8 cellular contexts compared by ENCODE assay signal in the genomic region with DNA sequence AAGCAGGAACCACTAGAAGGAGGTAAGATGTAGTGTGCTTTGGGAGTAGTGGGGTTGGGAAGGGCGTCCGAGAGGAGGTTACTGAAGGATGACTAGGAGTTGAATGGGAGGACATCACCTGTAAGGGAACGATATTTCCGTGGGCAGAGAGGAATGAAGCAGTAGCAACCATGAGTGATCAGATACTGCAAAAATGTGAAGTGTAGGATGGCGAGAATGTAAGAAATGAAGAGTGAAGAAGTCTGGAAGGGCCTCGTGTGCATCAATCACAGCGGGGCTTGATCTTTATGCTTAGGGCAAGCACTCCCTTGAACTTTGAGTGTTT. TPM values are rescaled to one million over a fixed set of nuclear protein-coding genes. Genes with fewer than 3 reads are reported as not detected.
A peak's percentile ranks its signal among the peaks of the same experiment; 100 is the strongest.
DNase-seq lines count a peak whose midpoint lies in the region; ATAC-seq and TF ChIP-seq lines count a peak whose summit lies in the region.

No MANE protein-coding gene starts in this region.

- intact Hi-C loops in CD8-positive, alpha-beta T cell (cut with DNase I, micrococcal nuclease) = loop anchor here in 1 of 2 experiments (5.0 to 10.0 kb wide), 2 partner anchors 71 to 1833 kb away; a partner anchor contains a TSS

- H3F3A ChIP-seq in neural progenitor cell (ENCODE audit: low read depth) = peaks cover 14% of the 10 kb centered on the region

- H3K4me1 Mint-ChIP-seq in CD8-positive, alpha-beta T cell (ENCODE audit: low read depth) = peaks cover 40% of the 10 kb centered on the region
- H3K4me1 Mint-ChIP-seq in neural progenitor cell = peaks cover 37% of the 10 kb centered on the region

- peak overlapping the region; percentile 87 for H3K27ac ChIP-seq in CD8-positive, alpha-beta T cell (ENCODE audit: low read depth, low read length)
- peak overlapping the region; percentile 84 for H3K27ac ChIP-seq in HUES48 (ENCODE audit: low read depth, low read length)
- H3K27ac ChIP-seq in coronary artery = peak overlapping the region; percentile 79 to 83
- peak overlapping the region; percentile 54 for H3K27ac ChIP-seq in neural progenitor cell

- ATAC-seq in CD8-positive, alpha-beta T cell = no peak
- ATAC-seq in GM18858 (IDR thresholded peaks at IDR 0.05; ENCODE audit: unreplicated experiment) = no peak

- no peaks in the 10 kb centered on the region for H3K36me3 ChIP-seq in CD8-positive, alpha-beta T cell (ENCODE audit: insufficient read depth, low read length)
- H3K36me3 ChIP-seq in HUES48 (ENCODE audit: control insufficient read depth, insufficient read depth, low read length) (peaks cover 32% of the 10 kb centered on the region), neural progenitor cell (peaks cover 4% of the 10 kb centered on the region)

- no peaks in the 10 kb centered on the region for H3K9me3 Mint-ChIP-seq in CD8-positive, alpha-beta T cell
- H3K9me3 Mint-ChIP-seq in neural progenitor cell = peaks cover 4% of the 10 kb centered on the region

- no peaks in the 10 kb centered on the region for H3K9me3 ChIP-seq in CD8-positive, alpha-beta T cell (ENCODE audit: low read length)
- no peaks in the 10 kb centered on the region for H3K9me3 ChIP-seq in HUES48 (ENCODE audit: control insufficient read depth, insufficient read depth, low read length)
- no peaks in the 10 kb centered on the region for H3K9me3 ChIP-seq in neural progenitor cell (ENCODE audit: low read depth)

- CTCF ChIA-PET in CD8-positive, alpha-beta T cell (lab: Charles Lee) = interaction anchor here (1.1 kb wide), 1 partner anchor 215 kb away, joined by 5 read pairs; a partner anchor contains a TSS

- H3K27ac Mint-ChIP-seq in CD8-positive, alpha-beta T cell = no peak overlapping the region
- no peak overlapping the region for H3K27ac Mint-ChIP-seq in neural progenitor cell

- H3K4me1 ChIP-seq in CD8-positive, alpha-beta T cell (ENCODE audit: insufficient read depth, low read length) = peaks cover 21% of the 10 kb centered on the region
- peaks cover 22% of the 10 kb centered on the region for H3K4me1 ChIP-seq in HUES48 (ENCODE audit: control insufficient read depth, insufficient read depth, low read length)
- peaks cover 29% of the 10 kb centered on the region for H3K4me1 ChIP-seq in neural progenitor cell

- H3K9ac ChIP-seq in HUES48 (ENCODE audit: low read depth, low read length) (peak overlapping the region; percentile 83), neural progenitor cell (peak overlapping the region; percentile 68)

- peaks cover 65% of the 10 kb centered on the region for H3K79me2 ChIP-seq in neural progenitor cell (ENCODE audit: low read depth)

- no peak overlapping the region for H3K4me3 Mint-ChIP-seq in CD8-positive, alpha-beta T cell
- H3K4me3 Mint-ChIP-seq in neural progenitor cell = no peak overlapping the region

- no peak for TF ChIP-seq CTCF in CD8-positive, alpha-beta T cell (IDR thresholded peaks at IDR 0.05)
- TF ChIP-seq CTCF in coronary artery (IDR thresholded peaks at IDR 0.05) (no peak), neural progenitor cell (IDR thresholded peaks at IDR 0.05) (no peak)

- peak overlapping the region; percentile 86 for H3K4me2 ChIP-seq in neural progenitor cell

- POLR2A ChIA-PET in CD8-positive, alpha-beta T cell (lab: Charles Lee) = interaction anchor here (0.6 to 1.5 kb wide), 6 partner anchors 9 to 197 kb away, joined by 3 to 5 read pairs (median 3); no protein-coding TSS in a partner anchor

- H3K4me3 ChIP-seq in CD8-positive, alpha-beta T cell (ENCODE audit: low read depth, low read length) = peak overlapping the region; percentile 64
- peak overlapping the region; percentile 99 for H3K4me3 ChIP-seq in HUES48 (ENCODE audit: low read depth, low read length)
- peak overlapping the region; percentile 98 for H3K4me3 ChIP-seq in coronary artery
- H3K4me3 ChIP-seq in neural progenitor cell = peak overlapping the region; percentile 89

- H4K20me1 ChIP-seq in neural progenitor cell (ENCODE audit: low read depth) = peaks cover 53% of the 10 kb centered on the region

- no peak for DNase-seq in CD8-positive, alpha-beta T cell
- DNase-seq in coronary artery (ENCODE audit: low spot score) = no peak
- no peak for DNase-seq in neural progenitor cell (ENCODE audit: low spot score)
- DNase-seq in MV-4-11 (lab: John Stamatoyannopoulos, UW) = no peak
- no peak for DNase-seq in NCI-H146 treated with DMSO at 0.1 percent for 48 hours (lab: John Stamatoyannopoulos, UW; ENCODE audit: unreplicated experiment)
- DNase-seq in NCI-H1694 treated with DMSO at 0.1 percent for 48 hours (lab: John Stamatoyannopoulos, UW) = no peak

- peaks cover 18% of the 10 kb centered on the region for H3K36me3 Mint-ChIP-seq in CD8-positive, alpha-beta T cell
- peaks cover 31% of the 10 kb centered on the region for H3K36me3 Mint-ChIP-seq in neural progenitor cell

- no peaks in the 10 kb centered on the region for H3K27me3 ChIP-seq in CD8-positive, alpha-beta T cell (ENCODE audit: insufficient read depth, low read length)
- H3K27me3 ChIP-seq in HUES48 (ENCODE audit: control insufficient read depth, insufficient read depth, low read length) = no peaks in the 10 kb centered on the region
- no peaks in the 10 kb centered on the region for H3K27me3 ChIP-seq in neural progenitor cell

- peak overlapping the region; percentile 59 for H2AFZ ChIP-seq in neural progenitor cell (replicated peaks)

- no peaks in the 10 kb centered on the region for H3K27me3 Mint-ChIP-seq in CD8-positive, alpha-beta T cell (ENCODE audit: low read depth)
- H3K27me3 Mint-ChIP-seq in neural progenitor cell (ENCODE audit: insufficient read depth, low read depth) = no peaks in the 10 kb centered on the region

RNA-seq across cellular contexts. Expression of a gene that starts 0.6 kb away (rescaled TPM):
- total RNA-seq in CD8-positive, alpha-beta T cell = 10 to 100 TPM; 18.6 to 19.2 TPM
- total RNA-seq in neural progenitor cell (ENCODE audit: low replicate concordance) = 190 and 298 TPM in 2 replicates

RNA-seq across cellular contexts. Expression of a gene that starts 50.7 kb away (rescaled TPM):
- not detected for total RNA-seq in CD8-positive, alpha-beta T cell
- total RNA-seq in neural progenitor cell (ENCODE audit: low replicate concordance) = 43.6 and 47.4 TPM in 2 replicates

Comparison
In these comparisons a context has a peak if more than half of its experiments do, and no peak if none do; other contexts are left out.
1. RNA of a gene that starts 50.7 kb away (total RNA-seq): 43.6 to 47.4 TPM in neural progenitor cell; not detected in CD8-positive, alpha-beta T cell; every median in the first group is over 10 times any median in the second.
2. Peak in every context shown above with its lines, with median percentiles within 50 percentile points of each other: H3K27ac ChIP-seq and H3K4me3 ChIP-seq.